In genomic region chr2:110204408-110205385, GRCh38 we compare ENCODE assay signal across 8 cellular contexts. TPM values are rescaled to one million over a fixed set of nuclear protein-coding genes. Genes with fewer than 3 reads are reported as not detected.
DNase-seq lines count a peak whose midpoint lies in the region; ATAC-seq and TF ChIP-seq lines count a peak whose summit lies in the region.

NPHP1 (minus strand) TSS chr2:110205013; CDS start chr2:110204968, 45 bp downstream.

- ATAC-seq in GM19328 (IDR thresholded peaks at IDR 0.05; ENCODE audit: unreplicated experiment) (peak; percentile 89), HG03457 (IDR thresholded peaks at IDR 0.05; ENCODE audit: unreplicated experiment) (peak; percentile 84), right lobe of liver (peak; percentile 95 to 99 (median 99))

- peak within 1 kb of the TSS; percentile 26 to 71 (median 60) for H3K4me3 ChIP-seq in right lobe of liver

- DNase-seq in NCI-H526 treated with DMSO at 0.1 percent for 48 hours (lab: John Stamatoyannopoulos, UW) (peak; percentile 57), right lobe of liver (peak; percentile 82 to 88 (median 88))
- peak; percentile 69 to 77 for DNase-seq in activated CD4-positive, alpha-beta T cell treated with anti-CD3 and anti-CD28 coated beads, Interleukin-2, amount 50 U/mL, for 24 hours (ENCODE audit: low read depth in 1 of 2, low spot score in 1 of 2)
- DNase-seq in stimulated activated CD4-positive, alpha-beta T cell treated with anti-CD3 and anti-CD28 coated beads, Interleukin-4, amount 100 ng/mL, for 1 hour, result peak; percentile 80

- H3K4me1 Mint-ChIP-seq in dendritic cell treated with granulocyte-macrophage colony-stimulating factor and Interleukin-4, amounts not matched to agents 40 ng/mL and 50 ng/mL, for 4 days (ENCODE audit: low read depth), result peaks cover 22% of the 10 kb centered on the region

- peaks cover 6% of the 10 kb centered on the region for H3K27me3 Mint-ChIP-seq in dendritic cell treated with granulocyte-macrophage colony-stimulating factor and Interleukin-4, amounts not matched to agents 40 ng/mL and 50 ng/mL, for 4 days

- TF ChIP-seq POLR2A in right lobe of liver (IDR thresholded peaks at IDR 0.05), result peak; percentile 41

- H3K4me1 ChIP-seq in right lobe of liver, result no peaks in the 10 kb centered on the region

- no peaks in the 10 kb centered on the region for H3K9me3 ChIP-seq in right lobe of liver

- peaks cover 0 to under 1% (median 0%) of the 10 kb centered on the region in 4 donors for H3K36me3 ChIP-seq in right lobe of liver

- 3% methylated on average over 16 of the region's 43 CpGs for WGBS in right lobe of liver (ENCODE audit: insufficient coverage, low coverage, low lambda C conversion rate, missing lambda C conversion rate)

- H3K27ac Mint-ChIP-seq in dendritic cell treated with granulocyte-macrophage colony-stimulating factor and Interleukin-4, amounts not matched to agents 40 ng/mL and 50 ng/mL, for 4 days, result peak within 1 kb of the TSS; percentile 80

- peaks cover 10% of the 10 kb centered on the region for H3K36me3 Mint-ChIP-seq in dendritic cell treated with granulocyte-macrophage colony-stimulating factor and Interleukin-4, amounts not matched to agents 40 ng/mL and 50 ng/mL, for 4 days (ENCODE audit: low read depth)

- no peaks in the 10 kb centered on the region for H3K9me3 Mint-ChIP-seq in dendritic cell treated with granulocyte-macrophage colony-stimulating factor and Interleukin-4, amounts not matched to agents 40 ng/mL and 50 ng/mL, for 4 days

- H3K27ac ChIP-seq in C4-2B (peak within 1 kb of the TSS; percentile 57), right lobe of liver (no peak within 1 kb of the TSS)

- intact Hi-C loops in dendritic cell treated with granulocyte-macrophage colony-stimulating factor and Interleukin-4, amounts not matched to agents 40 ng/mL and 50 ng/mL, for 4 days (cut with micrococcal nuclease), result no loop called here
- intact Hi-C loops in right lobe of liver (cut with DNase I), result no loop called here

- TF ChIP-seq CTCF in C4-2B (conservative IDR thresholded peaks at IDR 0.05), result no peak
- TF ChIP-seq CTCF in right lobe of liver (IDR thresholded peaks at IDR 0.05), result no peak

- H3K4me3 Mint-ChIP-seq in dendritic cell treated with granulocyte-macrophage colony-stimulating factor and Interleukin-4, amounts not matched to agents 40 ng/mL and 50 ng/mL, for 4 days, result peak within 1 kb of the TSS; percentile 78

- H3K27me3 ChIP-seq in right lobe of liver, result no peaks in the 10 kb centered on the region

RNA-seq across cellular contexts. Expression of gene NPHP1, which starts in this region (rescaled TPM):
- total RNA-seq in right lobe of liver, result 1 to 10 TPM in 2 of 6 experiments, under 1 TPM in 4; 0.06 to 1.9 (median 0.65) TPM
